10 cellular contexts compared by ENCODE assay signal in the genomic region with DNA sequence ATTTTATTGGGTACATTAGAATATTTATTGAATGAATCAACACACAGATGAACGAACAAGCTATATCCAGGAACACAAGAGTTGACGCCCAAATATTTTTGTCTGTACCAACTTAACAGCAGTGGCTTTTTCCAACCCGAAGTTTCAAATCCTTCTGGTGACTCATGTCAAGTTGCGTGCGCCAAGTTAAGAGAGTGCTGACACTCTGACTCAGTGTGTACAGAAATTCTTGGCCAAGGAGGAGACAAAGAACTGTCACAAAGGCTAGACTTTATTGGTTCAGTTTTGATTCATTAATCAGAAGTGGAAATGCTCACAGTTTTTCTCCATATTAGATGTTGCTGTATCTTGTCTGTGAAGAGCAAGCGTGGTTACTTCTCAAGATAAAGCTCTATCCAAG.
DNase-seq lines count a peak whose midpoint lies in the region; TF ChIP-seq lines count a peak whose summit lies in the region.
"Had no signal": no experiment of that assay in that cellular context is flagged by ENCODE, and none has a peak within 500 bp of the region (broad histone marks: within the 10 kb centered on the region; RNA-seq: fewer than 3 reads in every experiment).

No MANE protein-coding gene starts in this region.

- DNase-seq in DMS53 (lab: John Stamatoyannopoulos, UW) = peak; percentile 37
- no peak for DNase-seq in DMS53 treated with DMSO at 0.1 percent for 48 hours (lab: John Stamatoyannopoulos, UW; ENCODE audit: unreplicated experiment)
- DNase-seq in amniotic epithelial cell (ENCODE audit: low read depth) = peak; percentile 80
- peak; percentile 61 for DNase-seq in hepatic stellate cell (ENCODE audit: low spot score)
- DNase-seq in superior temporal gyrus (ENCODE audit: extremely low spot score) = peak; percentile 38
- no peak for DNase-seq in GM10266 (ENCODE audit: extremely low spot score)
- DNase-seq in iPS-NIHi7 (ENCODE audit: extremely low spot score) = no peak
- no peak for DNase-seq in MM.1S
- DNase-seq: stimulated activated naive CD4-positive, alpha-beta T cell treated with Interleukin-2 at 50 U/mL for 16 hours had no signal

- no peak overlapping the region for H3K4me3 ChIP-seq in MM.1S (ENCODE audit: low read length)

- no peaks in the 10 kb centered on the region for H3K27me3 ChIP-seq in MM.1S (replicated peaks; ENCODE audit: insufficient read depth, low read length)

- no peaks in the 10 kb centered on the region for H3F3A ChIP-seq in MM.1S (ENCODE audit: insufficient read depth, low read length)

- no peak for TF ChIP-seq CTCF in GM10266 (IDR thresholded peaks at IDR 0.05; ENCODE audit: control insufficient read depth, insufficient read depth, low read depth, missing control alignments)
- TF ChIP-seq CTCF in MM.1S (IDR thresholded peaks at IDR 0.05; ENCODE audit: low read length) = no peak

- H3K9me3 ChIP-seq in MM.1S (replicated peaks; ENCODE audit: insufficient read depth, low read length) = no peaks in the 10 kb centered on the region

- no peak overlapping the region for H3K27ac ChIP-seq in MM.1S (ENCODE audit: low read length)
- H3K27ac ChIP-seq: 22Rv1 had no signal

- no peaks in the 10 kb centered on the region for H4K20me1 ChIP-seq in MM.1S (ENCODE audit: insufficient read depth, low read length)

- H3K79me2 ChIP-seq in MM.1S (ENCODE audit: low read length) = no peaks in the 10 kb centered on the region

- H3K4me2 ChIP-seq in MM.1S (ENCODE audit: low read depth, low read length) = no peak overlapping the region

- no peaks in the 10 kb centered on the region for H3K4me1 ChIP-seq in MM.1S (ENCODE audit: low read length)

- H3K9ac ChIP-seq in MM.1S (ENCODE audit: low read length) = no peak overlapping the region

- no peak overlapping the region for H2AFZ ChIP-seq in MM.1S (ENCODE audit: low read length)

- H3K9me2 ChIP-seq in MM.1S (replicated peaks; ENCODE audit: insufficient read depth, low read length) = no peaks in the 10 kb centered on the region

- H3K36me3 ChIP-seq in MM.1S (replicated peaks; ENCODE audit: insufficient read depth, low read length) = no peaks in the 10 kb centered on the region

Comparison
In these comparisons a context has a peak if more than half of its experiments do, and no peak if none do; other contexts are left out.
1. DNase-seq: peak in DMS53 (single experiment), amniotic epithelial cell (single experiment), hepatic stellate cell (single experiment) and superior temporal gyrus (single experiment); none in DMS53 treated with DMSO at 0.1 percent for 48 hours (single experiment), GM10266 (single experiment), iPS-NIHi7 (single experiment) and MM.1S (single experiment).